23 cellular contexts compared by ENCODE assay signal in the genomic region with DNA sequence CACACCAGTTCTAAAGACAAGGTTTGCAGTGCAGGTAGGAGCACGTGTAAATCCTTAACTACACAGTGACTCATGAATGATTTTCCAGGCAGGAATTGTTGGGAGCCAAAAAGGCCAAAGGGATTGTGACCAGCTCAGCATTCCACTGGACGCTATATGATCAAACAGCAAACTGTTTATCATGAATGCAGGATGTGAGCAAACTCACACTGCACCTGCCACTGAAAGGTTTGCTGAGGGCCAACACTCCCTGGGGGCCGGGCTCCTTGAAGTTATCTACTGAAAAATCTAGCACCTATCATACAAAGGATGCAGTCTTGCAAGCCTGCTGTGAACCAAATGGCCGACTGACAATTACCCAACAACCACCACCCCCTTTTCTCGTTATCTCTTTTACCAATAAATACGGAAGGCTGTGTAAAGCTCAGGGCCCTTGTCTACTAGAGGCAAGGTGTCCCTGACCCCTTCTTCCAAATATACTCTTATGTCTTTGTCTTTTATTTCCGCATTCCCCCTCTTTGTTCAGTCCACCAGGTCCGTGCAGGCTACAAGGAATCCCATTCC.
A peak's percentile ranks its signal among the peaks of the same experiment; 100 is the strongest.
DNase-seq lines count a peak whose midpoint lies in the region; ATAC-seq and TF ChIP-seq lines count a peak whose summit lies in the region.
"Had no signal": no experiment of that assay in that cellular context is flagged by ENCODE, and none has a peak within 500 bp of the region (broad histone marks: within the 10 kb centered on the region; RNA-seq: fewer than 3 reads in every experiment).

No MANE protein-coding gene starts in this region.

- CTCF ChIA-PET in RWPE1 (lab: Yijun Ruan, JAX), result interaction anchor here (0.6 kb wide), 1 partner anchor 84 kb away, joined by 3 read pairs; a partner anchor contains a TSS

- H3K27ac ChIP-seq in RWPE1, result peak overlapping the region; percentile 68
- H3K27ac ChIP-seq: BLaER1 treated with 17β-estradiol and CSF1 and Interleukin-3, amounts not matched to agents 10 nM and 100 nM; KMS-11; SJSA1 had no signal

- peak; percentile 60 for DNase-seq in NK-92 treated with Interleukin-12 subunit alpha and Interleukin-12 subunit beta, amount 100 ng/mL, for 24 hours (lab: John Stamatoyannopoulos, UW)
- DNase-seq in NK-92 (lab: John Stamatoyannopoulos, UW; ENCODE audit: unreplicated experiment) (no peak), RWPE1 (ENCODE audit: low spot score) (peak; percentile 67), glomerular visceral epithelial cell (ENCODE audit: extremely low spot score) (peak; percentile 14), iPS-NIHi7 (ENCODE audit: extremely low spot score) (no peak), AG08395 (ENCODE audit: low spot score) (no peak)
- DNase-seq: activated CD4-positive, alpha-beta T cell treated with anti-CD3 and anti-CD28 coated beads, Interleukin-2, amount 50 U/mL, for 1 hour; activated CD8-positive, alpha-beta memory T cell treated with anti-CD3 and anti-CD28 coated beads, Interleukin-2, amount 50 U/mL, for 4 hours; activated effector memory CD4-positive, alpha-beta T cell treated with Interleukin-2 at 50 U/mL for 16 hours; GOT3; kidney glomerular epithelial cell; naive thymus-derived CD4-positive, alpha-beta T cell; NCI-H1092; NCI-H2081; NCI-H524 treated with DMSO at 0.1 percent for 48 hours; right cardiac atrium; stimulated activated CD8-positive, alpha-beta memory T cell treated with anti-CD3 and anti-CD28 coated beads, Interleukin-4, amount 100 ng/mL, for 48 hours had no signal

- POLR2A ChIA-PET in RWPE1 (lab: Yijun Ruan, JAX; ENCODE audit: low non-redundant PET), result no interaction called here

- no peak for TF ChIP-seq CTCF in RWPE1 (conservative IDR thresholded peaks at IDR 0.05; ENCODE audit: low read depth)

- ATAC-seq in GM18511 (IDR thresholded peaks at IDR 0.05; ENCODE audit: unreplicated experiment) (no peak), HG03571 (IDR thresholded peaks at IDR 0.05; ENCODE audit: unreplicated experiment) (no peak)
- ATAC-seq: GM12878; naive thymus-derived CD4-positive, alpha-beta T cell; right cardiac atrium had no signal

Comparison
In these comparisons a context has a peak if more than half of its experiments do, and no peak if none do; other contexts are left out.
1. DNase-seq: peak in NK-92 treated with Interleukin-12 subunit alpha and Interleukin-12 subunit beta, amount 100 ng/mL, for 24 hours (single experiment), RWPE1 (single experiment) and glomerular visceral epithelial cell (single experiment); none in NK-92 (single experiment), iPS-NIHi7 (single experiment) and AG08395 (single experiment).